13 cellular contexts compared by ENCODE assay signal in the genomic region with DNA sequence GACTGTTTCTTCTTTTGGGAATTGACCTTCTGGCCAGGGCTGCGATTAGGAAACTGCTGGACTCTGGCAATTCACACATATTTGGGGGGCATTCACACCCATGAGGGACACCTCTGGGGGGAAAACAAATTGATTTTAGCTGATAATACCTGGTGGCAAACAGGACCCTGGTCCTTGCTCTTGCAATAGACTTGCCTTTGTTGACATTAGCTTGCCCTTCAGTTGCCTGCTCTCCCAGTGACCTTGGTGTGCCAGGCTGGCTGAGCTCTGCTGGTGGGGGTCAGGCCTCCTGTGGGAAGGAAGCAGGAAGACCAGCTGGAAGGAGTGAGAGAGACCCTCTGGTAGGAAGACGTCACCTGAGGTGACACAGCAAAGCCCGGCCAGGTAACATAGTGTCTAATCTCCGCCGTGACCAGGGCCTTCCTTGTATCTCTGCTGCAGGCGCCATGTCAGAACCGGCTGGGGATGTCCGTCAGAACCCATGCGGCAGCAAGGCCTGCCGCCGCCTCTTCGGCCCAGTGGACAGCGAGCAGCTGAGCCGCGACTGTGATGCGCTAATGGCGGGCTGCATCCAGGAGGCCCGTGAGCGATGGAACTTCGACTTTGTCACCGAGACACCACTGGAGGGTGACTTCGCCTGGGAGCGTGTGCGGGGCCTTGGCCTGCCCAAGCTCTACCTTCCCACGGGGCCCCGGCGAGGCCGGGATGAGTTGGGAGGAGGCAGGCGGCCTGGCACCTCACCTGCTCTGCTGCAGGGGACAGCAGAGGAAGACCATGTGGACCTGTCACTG. TPM values are rescaled to one million over a fixed set of nuclear protein-coding genes. Genes with fewer than 3 reads are reported as not detected.
A peak's percentile ranks its signal among the peaks of the same experiment; 100 is the strongest.
DNase-seq lines count a peak whose midpoint lies in the region; ATAC-seq and TF ChIP-seq lines count a peak whose summit lies in the region.
"Had no signal": no experiment of that assay in that cellular context is flagged by ENCODE, and none has a peak within 500 bp of the region (broad histone marks: within the 10 kb centered on the region; RNA-seq: fewer than 3 reads in every experiment).

No MANE protein-coding gene starts in this region.

- H3K36me3 Mint-ChIP-seq in T-helper 1 cell treated with Interleukin-12 subunit alpha and Interleukin-12 subunit beta and Interleukin-4 antibody, amounts not matched to agents 30 μg/mL and 1 μg/mL, for 36 hours (ENCODE audit: low read depth) = peaks cover 58% of the 10 kb centered on the region
- H3K36me3 Mint-ChIP-seq in effector memory CD8-positive, alpha-beta T cell (ENCODE audit: insufficient read depth) = peaks cover 80% of the 10 kb centered on the region

- H3K4me3 Mint-ChIP-seq in T-helper 1 cell treated with Interleukin-12 subunit alpha and Interleukin-12 subunit beta and Interleukin-4 antibody, amounts not matched to agents 30 μg/mL and 1 μg/mL, for 36 hours = peak overlapping the region; percentile 98
- no peak overlapping the region for H3K4me3 Mint-ChIP-seq in effector memory CD8-positive, alpha-beta T cell

- ATAC-seq in effector memory CD8-positive, alpha-beta T cell (replicated peaks) = no peak
- ATAC-seq in gastrocnemius medialis = no peak
- ATAC-seq in HG03159 (IDR thresholded peaks at IDR 0.05; ENCODE audit: unreplicated experiment) = no peak

- H3K9ac ChIP-seq in MM.1S (ENCODE audit: low read length) = peak overlapping the region; percentile 14; the same call in 1 of the 2 replicates

- in situ Hi-C loops in gastrocnemius medialis (cut with MboI; ENCODE audit: low sequenced_read_pairs in 4 of 4) = loop anchor here (5.0 to 25.0 kb wide), 4 partner anchors 59 to 259 kb away; partner anchors contain the start of genes KCTD20 (in 1 of the 4) and PXT1 (in 1 of the 4)

- H3K36me3 ChIP-seq in MM.1S (replicated peaks; ENCODE audit: insufficient read depth, low read length) (no peaks in the 10 kb centered on the region), gastrocnemius medialis (peaks cover 22 to 49% of the 10 kb centered on the region in 2 donors), sigmoid colon (peaks cover 21 to 51% (median 34%) of the 10 kb centered on the region in 4 donors)

- TF ChIP-seq CTCF in MM.1S (IDR thresholded peaks at IDR 0.05; ENCODE audit: low read length) (no peak), gastrocnemius medialis (IDR thresholded peaks at IDR 0.05 in 4 of 5, conservative IDR thresholded peaks at IDR 0.05 in 1 of 5) (no peak), sigmoid colon (IDR thresholded peaks at IDR 0.05) (no peak)

- no peaks in the 10 kb centered on the region for H3K27me3 ChIP-seq in MM.1S (replicated peaks; ENCODE audit: insufficient read depth, low read length)
- H3K27me3 ChIP-seq in gastrocnemius medialis = no peaks in the 10 kb centered on the region
- no peaks in the 10 kb centered on the region for H3K27me3 ChIP-seq in sigmoid colon

- no peak overlapping the region for H2AFZ ChIP-seq in MM.1S (ENCODE audit: low read length)

- DNase-seq in T-helper 1 cell (no peak), MM.1S (no peak), gastrocnemius medialis (no peak), sigmoid colon (no peak), AG08395 (ENCODE audit: low spot score) (no peak)
- DNase-seq in effector memory CD8-positive, alpha-beta T cell = no peak
- DNase-seq: activated CD4-positive, CD25-positive, alpha-beta regulatory T cell treated with anti-CD3 and anti-CD28 coated beads, Interleukin-2, amount 50 U/mL, for 72 hours; amniotic stem cell; NCI-H187 had no signal

- H3K4me1 Mint-ChIP-seq in T-helper 1 cell treated with Interleukin-12 subunit alpha and Interleukin-12 subunit beta and Interleukin-4 antibody, amounts not matched to agents 30 μg/mL and 1 μg/mL, for 36 hours (ENCODE audit: low read depth) = peaks cover 34% of the 10 kb centered on the region
- peaks cover 13 to 16% of the 10 kb centered on the region in 2 donors for H3K4me1 Mint-ChIP-seq in effector memory CD8-positive, alpha-beta T cell (ENCODE audit: low read depth in 2 of 2)

- peaks cover 36% of the 10 kb centered on the region for H3F3A ChIP-seq in MM.1S (ENCODE audit: insufficient read depth, low read length)

- H3K4me1 ChIP-seq in MM.1S (ENCODE audit: low read length) (peaks cover 20% of the 10 kb centered on the region), gastrocnemius medialis (peaks cover 19 to 28% of the 10 kb centered on the region in 2 donors), sigmoid colon (peaks cover 0 to 34% (median 18%) of the 10 kb centered on the region in 4 donors)

- peak overlapping the region; percentile 96; the same call in 1 of the 2 replicates for H3K27ac ChIP-seq in MM.1S (ENCODE audit: low read length)
- H3K27ac ChIP-seq in gastrocnemius medialis = peak overlapping the region in 3 of 4 donors; percentile 99 to 100 (median 100)
- no peak overlapping the region for H3K27ac ChIP-seq in sigmoid colon

- TF ChIP-seq EP300 in sigmoid colon (IDR thresholded peaks at IDR 0.05) = no peak

- intact Hi-C loops in gastrocnemius medialis (cut with DNase I; ENCODE audit: low total_unique reads) = loop anchor here (5.0 kb wide), 3 partner anchors 168 to 957 kb away; no protein-coding TSS in a partner anchor
- intact Hi-C loops in sigmoid colon (cut with DNase I) = loop anchor here (2.0 to 5.0 kb wide), 2 partner anchors 73 to 261 kb away; no protein-coding TSS in a partner anchor

- H3K4me2 ChIP-seq in MM.1S (ENCODE audit: low read depth, low read length) = peak overlapping the region; percentile 73; the same call in 1 of the 2 replicates

- peak overlapping the region; percentile 90 for H3K27ac Mint-ChIP-seq in T-helper 1 cell treated with Interleukin-12 subunit alpha and Interleukin-12 subunit beta and Interleukin-4 antibody, amounts not matched to agents 30 μg/mL and 1 μg/mL, for 36 hours
- H3K27ac Mint-ChIP-seq in effector memory CD8-positive, alpha-beta T cell = peak overlapping the region; percentile 78 to 98

- H3K9me3 ChIP-seq in MM.1S (replicated peaks; ENCODE audit: insufficient read depth, low read length) (no peaks in the 10 kb centered on the region), gastrocnemius medialis (no peaks in the 10 kb centered on the region), sigmoid colon (no peaks in the 10 kb centered on the region)

- WGBS in sigmoid colon, 2 donors = 95 to 96% methylated on average over 29 of the region's 29 CpGs

- no peaks in the 10 kb centered on the region for H3K9me2 ChIP-seq in MM.1S (replicated peaks; ENCODE audit: insufficient read depth, low read length)

- H3K27me3 Mint-ChIP-seq in T-helper 1 cell treated with Interleukin-12 subunit alpha and Interleukin-12 subunit beta and Interleukin-4 antibody, amounts not matched to agents 30 μg/mL and 1 μg/mL, for 36 hours (ENCODE audit: low read depth) = no peaks in the 10 kb centered on the region
- no peaks in the 10 kb centered on the region for H3K27me3 Mint-ChIP-seq in effector memory CD8-positive, alpha-beta T cell

- no peaks in the 10 kb centered on the region for H3K9me3 Mint-ChIP-seq in T-helper 1 cell treated with Interleukin-12 subunit alpha and Interleukin-12 subunit beta and Interleukin-4 antibody, amounts not matched to agents 30 μg/mL and 1 μg/mL, for 36 hours
- no peaks in the 10 kb centered on the region for H3K9me3 Mint-ChIP-seq in effector memory CD8-positive, alpha-beta T cell

- TF ChIP-seq POLR2A in gastrocnemius medialis (IDR thresholded peaks at IDR 0.05) (no peak), sigmoid colon (IDR thresholded peaks at IDR 0.05) (no peak)

- no peak overlapping the region for H3K4me3 ChIP-seq in MM.1S (ENCODE audit: low read length)
- no peak overlapping the region for H3K4me3 ChIP-seq in gastrocnemius medialis
- H3K4me3 ChIP-seq in sigmoid colon = no peak overlapping the region

- peaks cover 44% of the 10 kb centered on the region for H3K79me2 ChIP-seq in MM.1S (ENCODE audit: low read length)

- no peaks in the 10 kb centered on the region for H4K20me1 ChIP-seq in MM.1S (ENCODE audit: insufficient read depth, low read length)

RNA-seq across cellular contexts. Expression of gene CDKN1A, which starts 5.3 kb away (rescaled TPM):
- total RNA-seq in gastrocnemius medialis (100 to 1,000 TPM; 110 to 346 (median 260) TPM), sigmoid colon (100 to 1,000 TPM in 1 of 4 donors, 10 to 100 TPM in 3; 35.7 to 390 (median 49.7) TPM)
- 100 to 1,000 TPM; 255 to 429 (median 404) TPM for polyA plus RNA-seq in sigmoid colon

RNA-seq across cellular contexts. Expression of gene RAB44, which starts 13.8 kb away (rescaled TPM):
- total RNA-seq in gastrocnemius medialis (under 1 TPM in 1 of 4 donors, not detected in 3; 0.09 TPM), sigmoid colon (under 1 TPM in 1 of 4 donors, not detected in 3; 0.71 TPM)
- under 1 TPM; under 0.01 to 0.23 (median 0.10) TPM for polyA plus RNA-seq in sigmoid colon
- total RNA-seq: A673, pulmonary artery endothelial cell had no signal

Comparison
In these comparisons a context has a peak if more than half of its experiments do, and no peak if none do; other contexts are left out.
1. H3K27ac ChIP-seq: peak in MM.1S (single experiment) and gastrocnemius medialis (3 of 4); none in sigmoid colon (0 of 4).